Comparison of ENCODE assay signal across 8 cellular contexts in the genomic region with DNA sequence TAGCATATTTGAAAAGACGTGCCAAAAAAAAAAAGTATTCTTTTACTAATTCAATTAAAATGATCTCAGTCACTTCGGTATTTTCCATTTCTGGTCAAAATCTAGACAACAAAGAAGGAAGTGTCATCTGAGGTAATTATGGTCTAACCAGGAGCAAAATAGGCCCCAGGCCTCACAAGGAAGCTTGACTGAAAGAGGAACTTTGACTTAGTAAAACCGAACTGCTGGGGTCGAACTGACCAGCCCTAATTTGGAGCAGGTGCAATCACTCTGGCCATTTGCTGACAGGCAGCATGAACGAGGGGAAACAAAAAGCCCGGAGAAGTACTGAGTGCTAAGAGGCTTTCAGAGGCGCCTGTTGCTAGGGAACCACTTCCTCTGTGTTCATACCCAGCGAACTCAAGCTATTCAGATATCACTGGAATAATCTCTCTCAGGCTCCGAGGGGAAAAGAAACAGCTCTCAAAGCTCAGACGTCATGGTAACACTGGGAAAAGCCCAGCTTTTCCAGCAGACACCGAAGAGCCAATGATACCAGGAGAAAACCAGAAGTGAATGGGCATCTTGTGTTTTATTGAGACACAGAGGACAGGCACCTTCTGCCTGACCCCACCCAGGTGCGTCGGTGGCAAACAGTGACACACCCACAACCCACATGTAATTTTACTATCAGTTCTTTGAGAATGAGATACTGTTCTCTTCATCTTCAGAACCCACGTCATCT.
DNase-seq lines count a peak whose midpoint lies in the region; ATAC-seq, FAIRE-seq and TF ChIP-seq lines count a peak whose summit lies in the region.

No MANE protein-coding gene starts in this region.

- H3K4me1 ChIP-seq in right cardiac atrium (ENCODE audit: control insufficient read depth, insufficient read depth, low read length), result no peaks in the 10 kb centered on the region
- peaks cover 26% of the 10 kb centered on the region for H3K4me1 ChIP-seq in vagina

- no peaks in the 10 kb centered on the region for H4K20me1 ChIP-seq in SU-DHL-6 (ENCODE audit: low read depth, low read length)

- ATAC-seq in GM21381 (IDR thresholded peaks at IDR 0.05; ENCODE audit: unreplicated experiment), result peak; percentile 95
- peak; percentile 97 for ATAC-seq in right cardiac atrium

- TF ChIP-seq CTCF in D721Med (IDR thresholded peaks at IDR 0.05; ENCODE audit: insufficient read depth, missing control alignments) (no peak), SU-DHL-6 (IDR thresholded peaks at IDR 0.05; ENCODE audit: insufficient read depth, low read length, poor library complexity, severe bottlenecking) (no peak), retinal pigment epithelial cell (conservative IDR thresholded peaks at IDR 0.05; ENCODE audit: low read depth, low read length) (no peak), vagina (IDR thresholded peaks at IDR 0.05) (no peak)

- H3K9me2 ChIP-seq in SU-DHL-6 (replicated peaks; ENCODE audit: insufficient read depth, low read length), result no peaks in the 10 kb centered on the region

- H3K9ac ChIP-seq in SU-DHL-6 (ENCODE audit: low read length), result peak overlapping the region; percentile 50

- FAIRE-seq in D721Med (lab: Jason Lieb, UNC), result no peak

- H3K36me3 ChIP-seq in SU-DHL-6 (ENCODE audit: low read length) (no peaks in the 10 kb centered on the region), vagina (no peaks in the 10 kb centered on the region)

- H3F3A ChIP-seq in SU-DHL-6 (ENCODE audit: insufficient read depth), result peaks cover 53% of the 10 kb centered on the region

- peak overlapping the region; percentile 8 for H2AFZ ChIP-seq in SU-DHL-6 (ENCODE audit: low read depth, low read length, severe bottlenecking)

- 9 to 41% (median 11%) methylated on average over 14 of the region's 14 CpGs for WGBS in adipose tissue, 3 donors
- WGBS in right cardiac atrium, result 9% methylated on average over 14 of the region's 14 CpGs

- no peaks in the 10 kb centered on the region for H3K79me2 ChIP-seq in SU-DHL-6 (ENCODE audit: insufficient read depth, low read length)

- no peak for TF ChIP-seq POLR2A in vagina (IDR thresholded peaks at IDR 0.05)

- intact Hi-C loops in right cardiac atrium (cut with DNase I) (no loop called here), vagina (cut with DNase I) (no loop called here)

- DNase-seq in D721Med (ENCODE audit: insufficient read length, low spot score) (peak; percentile 38), right cardiac atrium (peak; percentile 62 to 82 (median 80)), retinal pigment epithelial cell (ENCODE audit: low read depth) (peak; percentile 94), vagina (ENCODE audit: extremely low spot score in 2 of 2) (peak in 1 of 2 donors; percentile 86)
- peak; percentile 68 for DNase-seq in Jurkat, Clone E6-1 (ENCODE audit: low read depth, low spot score)

- H3K27ac ChIP-seq in SU-DHL-6 (ENCODE audit: low read depth, low read length) (peak overlapping the region; percentile 97), adipose tissue (ENCODE audit: low read depth, low read length) (peak overlapping the region; percentile 9), right cardiac atrium (ENCODE audit: low read length) (peak overlapping the region; percentile 23), vagina (peak overlapping the region; percentile 15)

- H3K4me2 ChIP-seq in SU-DHL-6 (ENCODE audit: low read depth, low read length, poor library complexity, severe bottlenecking), result peak overlapping the region; percentile 92

- peak overlapping the region; percentile 38 for H3K4me3 ChIP-seq in Jurkat, Clone E6-1 (ENCODE audit: low read length)
- peak overlapping the region; percentile 48 for H3K4me3 ChIP-seq in SU-DHL-6 (ENCODE audit: insufficient read depth, low read length, poor library complexity, severe bottlenecking)
- no peak overlapping the region for H3K4me3 ChIP-seq in right cardiac atrium (ENCODE audit: low read length)
- H3K4me3 ChIP-seq in retinal pigment epithelial cell (ENCODE audit: low read length), result peak overlapping the region; percentile 27
- H3K4me3 ChIP-seq in vagina, result no peak overlapping the region

- H3K27me3 ChIP-seq in SU-DHL-6 (ENCODE audit: low read length) (no peaks in the 10 kb centered on the region), right cardiac atrium (ENCODE audit: control insufficient read depth, insufficient read depth) (no peaks in the 10 kb centered on the region), vagina (no peaks in the 10 kb centered on the region)

- no peaks in the 10 kb centered on the region for H3K9me3 ChIP-seq in SU-DHL-6 (ENCODE audit: insufficient read depth, low read length)
- no peaks in the 10 kb centered on the region for H3K9me3 ChIP-seq in right cardiac atrium (ENCODE audit: control insufficient read depth, low read length)
- no peaks in the 10 kb centered on the region for H3K9me3 ChIP-seq in vagina

Comparison
In these comparisons a context has a peak if more than half of its experiments do, and no peak if none do; other contexts are left out.
1. H3K4me3 ChIP-seq: peak in Jurkat, Clone E6-1 (single experiment), SU-DHL-6 (single experiment) and retinal pigment epithelial cell (single experiment); none in right cardiac atrium (single experiment) and vagina (0 of 2).
2. H3K27ac ChIP-seq: peak in every context shown above with its lines; median percentile 97 in SU-DHL-6; 23 in right cardiac atrium; 15 in vagina; 9 in adipose tissue.